ENCODE assay signal across 8 cellular contexts in the genomic region with DNA sequence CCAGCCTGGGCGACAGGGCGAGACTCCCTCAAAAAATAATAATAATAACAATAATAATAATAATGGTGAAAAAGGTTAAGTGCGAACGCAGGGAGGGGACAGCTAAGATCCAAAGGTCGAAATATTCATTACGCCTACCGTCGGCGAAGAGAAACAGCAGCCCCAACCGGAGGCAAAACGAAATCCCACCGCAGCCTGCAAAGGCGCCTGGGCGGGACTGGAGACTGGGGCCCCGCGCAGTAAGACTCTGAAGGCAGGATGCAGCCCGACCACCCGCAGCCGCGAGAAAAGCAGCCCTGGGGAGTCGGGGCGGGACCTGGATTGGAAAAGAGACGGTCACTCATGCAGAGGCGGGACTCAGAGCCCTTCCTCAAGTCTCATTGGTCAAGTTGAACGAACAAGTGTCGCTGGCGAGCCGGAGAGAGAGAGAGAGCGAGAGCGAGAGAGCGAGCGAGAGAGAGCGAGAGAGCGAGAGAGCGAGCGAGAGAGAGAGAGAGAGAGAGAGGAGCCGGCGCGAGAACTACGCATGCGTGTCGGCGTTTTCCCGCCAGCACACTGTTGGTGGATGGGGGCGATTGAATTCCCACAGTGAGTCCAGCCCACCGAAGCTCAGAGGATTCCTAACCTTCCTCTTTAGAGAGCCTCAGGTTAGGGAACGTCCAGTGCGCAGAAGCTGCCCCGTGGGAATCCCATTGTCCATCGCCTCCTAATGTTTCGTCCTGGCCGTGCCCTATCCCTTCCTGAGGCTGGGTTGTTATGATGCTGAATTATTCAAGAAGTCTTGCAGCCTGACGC. TPM values are rescaled to one million over a fixed set of nuclear protein-coding genes. Genes with fewer than 3 reads are reported as not detected.
DNase-seq lines count a peak whose midpoint lies in the region; ATAC-seq and TF ChIP-seq lines count a peak whose summit lies in the region.

No MANE protein-coding gene starts in this region.

- no peak overlapping the region for H2BK5ac ChIP-seq in mesenchymal stem cell (ENCODE audit: low read depth, low read length, poor library complexity, severe bottlenecking)

- peaks cover 17% of the 10 kb centered on the region for H3K36me3 Mint-ChIP-seq in Caco-2 (ENCODE audit: insufficient read depth, unreplicated experiment)
- H3K36me3 Mint-ChIP-seq in effector memory CD8-positive, alpha-beta T cell (ENCODE audit: insufficient read depth): peaks cover 29% of the 10 kb centered on the region

- CTCF ChIA-PET in Caco-2 (lab: Charles Lee): interaction anchor here (1.9 to 2.3 kb wide), 4 partner anchors 29 to 72 kb away, joined by 6 to 10 read pairs (median 8); partner anchors contain the start of genes CLK2 and KRTCAP2

- H3K36me3 ChIP-seq in Caco-2 (ENCODE audit: control insufficient read depth, insufficient read depth, low read length): no peaks in the 10 kb centered on the region
- peaks cover 29 to 35% of the 10 kb centered on the region in 2 experiments for H3K36me3 ChIP-seq in mesenchymal stem cell (ENCODE audit: control insufficient read depth in 1 of 2, insufficient read depth in 2 of 2, low read depth in 1 of 2, low read length in 2 of 2)

- peak overlapping the region; percentile 91 for H4K8ac ChIP-seq in mesenchymal stem cell (ENCODE audit: low read length)

- DNase-seq in Caco-2: peak; percentile 98 to 99
- DNase-seq in GM20000 (ENCODE audit: low spot score): peak; percentile 93
- DNase-seq in HS-5 (ENCODE audit: low read depth): peak; percentile 97
- peak; percentile 77 for DNase-seq in NK-92 (lab: John Stamatoyannopoulos, UW; ENCODE audit: unreplicated experiment)
- peak; percentile 96 for DNase-seq in activated CD8-positive, alpha-beta memory T cell treated with anti-CD3 and anti-CD28 coated beads for 24 hours
- peak; percentile 92 to 97 (median 95) for DNase-seq in effector memory CD8-positive, alpha-beta T cell
- DNase-seq in mesenchymal stem cell: peak; percentile 100
- DNase-seq in stimulated activated CD8-positive, alpha-beta memory T cell treated with anti-CD3 and anti-CD28 coated beads, Interleukin-12 subunit alpha, Interleukin-12 subunit beta, amount 100 ng/mL, for 24 hours (ENCODE audit: extremely low read depth): peak; percentile 90

- peak overlapping the region; percentile 30 for H2AFZ ChIP-seq in mesenchymal stem cell (ENCODE audit: low read depth, low read length)

- intact Hi-C loops in Caco-2 (cut with micrococcal nuclease; ENCODE audit: unreplicated experiment): loop anchor here (1.0 to 5.0 kb wide), 4 partner anchors 17 to 52 kb away; partner anchors contain the start of genes CLK2 and THBS3

- peaks cover 3% of the 10 kb centered on the region for H3K27me3 Mint-ChIP-seq in Caco-2 (ENCODE audit: insufficient read depth, unreplicated experiment)
- no peaks in the 10 kb centered on the region for H3K27me3 Mint-ChIP-seq in effector memory CD8-positive, alpha-beta T cell

- WGBS in mesenchymal stem cell: under 1% methylated on average over 36 of the region's 53 CpGs

- no peak overlapping the region for H2BK15ac ChIP-seq in mesenchymal stem cell (ENCODE audit: low read depth, poor library complexity, severe bottlenecking)

- no peak overlapping the region for H3K14ac ChIP-seq in mesenchymal stem cell (ENCODE audit: low read length in 2 of 2)

- H3K27ac Mint-ChIP-seq in Caco-2 (ENCODE audit: unreplicated experiment): peak overlapping the region; percentile 71
- peak overlapping the region; percentile 97 to 98 for H3K27ac Mint-ChIP-seq in effector memory CD8-positive, alpha-beta T cell

- H2AK5ac ChIP-seq in mesenchymal stem cell (ENCODE audit: low read length, severe bottlenecking): no peak overlapping the region

- peak overlapping the region; percentile 42 to 67 for H3K18ac ChIP-seq in mesenchymal stem cell (ENCODE audit: low read depth in 1 of 2, low read length in 2 of 2)

- H3K4ac ChIP-seq in mesenchymal stem cell (ENCODE audit: low read depth in 1 of 2, low read length in 2 of 2): peak overlapping the region in 1 of 2 experiments; percentile 29

- H3K27me3 ChIP-seq in Caco-2 (replicated peaks; ENCODE audit: control insufficient read depth, insufficient read depth, low read length) (no peaks in the 10 kb centered on the region), mesenchymal stem cell (ENCODE audit: control insufficient read depth in 1 of 2, insufficient read depth in 1 of 2, low read length in 2 of 2) (no peaks in the 10 kb centered on the region)

- no peaks in the 10 kb centered on the region for H3K9me3 Mint-ChIP-seq in Caco-2 (ENCODE audit: unreplicated experiment)
- peaks cover 0 to 2% of the 10 kb centered on the region in 2 donors for H3K9me3 Mint-ChIP-seq in effector memory CD8-positive, alpha-beta T cell

- TF ChIP-seq CTCF in Caco-2 (IDR thresholded peaks at IDR 0.05; ENCODE audit: insufficient read depth in 1 of 2, low read depth in 1 of 2, low read length in 1 of 2, severe bottlenecking in 1 of 2, unreplicated experiment in 1 of 2) (no peak), GM20000 (IDR thresholded peaks at IDR 0.05; ENCODE audit: extremely low read depth, missing control alignments) (peak; percentile 20)

- H3K4me1 Mint-ChIP-seq in Caco-2 (ENCODE audit: low read depth, unreplicated experiment): peaks cover 24% of the 10 kb centered on the region
- peaks cover 24 to 32% of the 10 kb centered on the region in 2 donors for H3K4me1 Mint-ChIP-seq in effector memory CD8-positive, alpha-beta T cell (ENCODE audit: low read depth in 2 of 2)

- POLR2A ChIA-PET in Caco-2 (lab: Charles Lee): interaction anchor here (0.6 to 1.5 kb wide), 5 partner anchors 17 to 38 kb away, joined by 3 to 10 read pairs (median 4); partner anchors contain the start of genes CLK2 and SCAMP3

- H3K4me3 ChIP-seq in Caco-2 (ENCODE audit: low read depth, low read length) (peak overlapping the region; percentile 70), mesenchymal stem cell (ENCODE audit: insufficient read depth in 1 of 2, low read depth in 1 of 2, low read length in 2 of 2) (peak overlapping the region; percentile 60 to 79)

- peak overlapping the region; percentile 73 for H3K4me2 ChIP-seq in mesenchymal stem cell (ENCODE audit: low read length, poor library complexity, severe bottlenecking)

- BruUV-seq in Caco-2 (replicated peaks; lab: Mats Ljungman, UMichigan): no TSS peak

- peak; percentile 96 for ATAC-seq in effector memory CD8-positive, alpha-beta T cell (replicated peaks)

- H3K4me1 ChIP-seq in Caco-2: peaks cover 6% of the 10 kb centered on the region; the same call in 1 of the 2 replicates
- peaks cover 11% of the 10 kb centered on the region for H3K4me1 ChIP-seq in mesenchymal stem cell (ENCODE audit: control insufficient read depth, insufficient read depth, low read depth, low read length)

- no peak overlapping the region for H2BK120ac ChIP-seq in mesenchymal stem cell (ENCODE audit: low read depth, low read length)

- H3K27ac ChIP-seq in mesenchymal stem cell (ENCODE audit: low read length, poor library complexity, severe bottlenecking): peak overlapping the region; percentile 75

- peak overlapping the region; percentile 91 for H3K9ac ChIP-seq in mesenchymal stem cell (ENCODE audit: low read length)

- H3K4me3 Mint-ChIP-seq in Caco-2 (ENCODE audit: unreplicated experiment): peak overlapping the region; percentile 70
- H3K4me3 Mint-ChIP-seq in effector memory CD8-positive, alpha-beta T cell: peak overlapping the region; percentile 78 to 83

- peak overlapping the region; percentile 75 for H4K91ac ChIP-seq in mesenchymal stem cell (ENCODE audit: low read length)

- no peaks in the 10 kb centered on the region for H3K9me3 ChIP-seq in Caco-2
- H3K9me3 ChIP-seq in mesenchymal stem cell (ENCODE audit: control insufficient read depth, low read length): no peaks in the 10 kb centered on the region

- peaks cover 1% of the 10 kb centered on the region for H3K79me1 ChIP-seq in mesenchymal stem cell (replicated peaks; ENCODE audit: low read length, poor library complexity, severe bottlenecking)

- no peak overlapping the region for H2BK12ac ChIP-seq in mesenchymal stem cell (ENCODE audit: low read length in 2 of 2)

- H3K23ac ChIP-seq in mesenchymal stem cell (ENCODE audit: low read length in 2 of 2): no peak overlapping the region

RNA-seq across cellular contexts. Expression of gene ENTREP3, which starts 10.7 kb away (rescaled TPM):
- total RNA-seq in Caco-2 (2022): 33.1 and 36.6 TPM in 2 replicates
- polyA plus RNA-seq in mesenchymal stem cell (2013, experiment 1 of 2): 48.4 TPM
- polyA plus RNA-seq in mesenchymal stem cell (2013, experiment 2 of 2): 49.3 TPM

RNA-seq across cellular contexts. Expression of gene SCAMP3, which starts 17.6 kb away (rescaled TPM):
- total RNA-seq in Caco-2 (2022): 53.4 and 55.9 TPM in 2 replicates
- 104 TPM for polyA plus RNA-seq in mesenchymal stem cell (2013, experiment 1 of 2)
- polyA plus RNA-seq in mesenchymal stem cell (2013, experiment 2 of 2): 101 TPM

RNA-seq across cellular contexts. Expression of gene CLK2, which starts 28.7 kb away (rescaled TPM):
- total RNA-seq in Caco-2 (2022): 56.8 and 57.5 TPM in 2 replicates
- polyA plus RNA-seq in mesenchymal stem cell (2013, experiment 1 of 2): 35.0 TPM
- polyA plus RNA-seq in mesenchymal stem cell (2013, experiment 2 of 2): 34.0 TPM

RNA-seq across cellular contexts. Expression of gene HCN3, which starts 32.7 kb away (rescaled TPM):
- total RNA-seq in Caco-2 (2022): 8.0 and 8.8 TPM in 2 replicates
- polyA plus RNA-seq in mesenchymal stem cell (2013, experiment 1 of 2): 2.0 TPM
- polyA plus RNA-seq in mesenchymal stem cell (2013, experiment 2 of 2): 1.9 TPM

RNA-seq across cellular contexts. Expression of gene MTX1, which starts 36.1 kb away (rescaled TPM):
- total RNA-seq in Caco-2 (2022): 64.9 and 65.3 TPM in 2 replicates
- polyA plus RNA-seq in mesenchymal stem cell (2013, experiment 1 of 2): 39.5 TPM
- 38.9 TPM for polyA plus RNA-seq in mesenchymal stem cell (2013, experiment 2 of 2)

Comparison
In these comparisons a context has a peak if more than half of its experiments do, and no peak if none do; other contexts are left out.
1. Peak in every context shown above with its lines: DNase-seq, ATAC-seq, H3K4me3 ChIP-seq and H3K27ac ChIP-seq.